Comparison of ENCODE assay signal across 20 cellular contexts in the genomic region with DNA sequence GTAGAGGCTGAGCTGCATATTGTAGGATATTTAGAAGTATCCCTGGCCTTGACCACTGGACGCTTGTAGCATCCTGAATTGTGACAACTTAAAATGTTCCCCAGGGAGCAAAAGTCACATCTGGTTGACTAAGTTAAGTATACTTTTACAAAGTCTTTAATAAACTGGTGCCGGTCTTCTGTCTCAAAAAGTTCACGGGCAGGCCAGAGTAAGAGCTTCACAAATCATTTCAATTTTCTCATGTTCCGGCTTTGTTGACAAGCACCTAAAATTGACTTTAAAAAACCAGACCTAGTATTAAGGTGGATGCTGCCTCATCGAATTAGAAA. TPM values are rescaled to one million over a fixed set of nuclear protein-coding genes. Genes with fewer than 3 reads are reported as not detected.
DNase-seq lines count a peak whose midpoint lies in the region; ATAC-seq and TF ChIP-seq lines count a peak whose summit lies in the region.
"Had no signal": no experiment of that assay in that cellular context is flagged by ENCODE, and none has a peak within 500 bp of the region (broad histone marks: within the 10 kb centered on the region; RNA-seq: fewer than 3 reads in every experiment).

No MANE protein-coding gene starts in this region.

- intact Hi-C loops in right lobe of liver (cut with DNase I) = no loop called here

- DNase-seq in HFFc6 (no peak), brain microvascular endothelial cell (no peak), right lobe of liver (no peak), thoracic aorta (ENCODE audit: low spot score) (no peak), mucosa of gallbladder (ENCODE audit: low spot score) (no peak), NCI-H510A treated with DMSO at 0.1 percent for 48 hours (lab: John Stamatoyannopoulos, UW) (no peak)
- DNase-seq in stimulated activated naive CD8-positive, alpha-beta T cell treated with anti-CD3 and anti-CD28 coated beads, Interleukin-15, amount 100 ng/mL, for 72 hours = no peak
- DNase-seq: activated B cell treated with CpG ODN at 0.5 μM for 24 hours; activated naive CD4-positive, alpha-beta T cell treated with anti-CD3 and anti-CD28 coated beads, Interleukin-2, amount 10 ng/mL, durations not matched to agents 7 days and 5 days; caudate nucleus; NCI-H1105 treated with DMSO at 0.1 percent for 48 hours; NCI-H2029; NCI-H748 treated with DMSO at 0.1 percent for 48 hours had no signal

- peak overlapping the region; percentile 22 for H3K4me3 Mint-ChIP-seq in HFFc6
- no peak overlapping the region for H3K4me3 Mint-ChIP-seq in stimulated activated naive CD8-positive, alpha-beta T cell treated with anti-CD3 and anti-CD28 coated beads, Interleukin-15, amount 100 ng/mL, for 72 hours
- H3K4me3 Mint-ChIP-seq: activated B cell treated with CpG ODN at 0.5 μM for 24 hours; activated naive CD4-positive, alpha-beta T cell treated with anti-CD3 and anti-CD28 coated beads, Interleukin-2, amount 10 ng/mL, durations not matched to agents 7 days and 5 days; activated T-helper 1 cell treated with anti-CD3 and anti-CD28 coated beads, Interleukin-12 subunit alpha, Interleukin-12 subunit beta, Interleukin-2, Interleukin-4 antibody, amounts not matched to agents 30 ng/mL and 10 ng/mL and 1 ng/mL, durations not matched to agents 14 hours and 24 hours and 36 hours; CD14-positive monocyte; neural crest cell had no signal

- H3K4me1 Mint-ChIP-seq in HFFc6 (ENCODE audit: low read depth) = peaks cover 98% of the 10 kb centered on the region
- H3K4me1 Mint-ChIP-seq in stimulated activated naive CD8-positive, alpha-beta T cell treated with anti-CD3 and anti-CD28 coated beads, Interleukin-15, amount 100 ng/mL, for 72 hours = peaks cover 25% of the 10 kb centered on the region

- H3K4me3 ChIP-seq in brain microvascular endothelial cell (ENCODE audit: low read depth, low read length) (no peak overlapping the region), right lobe of liver (no peak overlapping the region), thoracic aorta (no peak overlapping the region)
- H3K4me3 ChIP-seq: HAP-1 had no signal

- peak overlapping the region; percentile 95 for H3K27ac Mint-ChIP-seq in HFFc6
- no peak overlapping the region for H3K27ac Mint-ChIP-seq in stimulated activated naive CD8-positive, alpha-beta T cell treated with anti-CD3 and anti-CD28 coated beads, Interleukin-15, amount 100 ng/mL, for 72 hours
- H3K27ac Mint-ChIP-seq: activated B cell treated with CpG ODN at 0.5 μM for 24 hours; activated naive CD4-positive, alpha-beta T cell treated with anti-CD3 and anti-CD28 coated beads, Interleukin-2, amount 10 ng/mL, durations not matched to agents 7 days and 5 days; activated T-helper 1 cell treated with anti-CD3 and anti-CD28 coated beads, Interleukin-12 subunit alpha, Interleukin-12 subunit beta, Interleukin-2, Interleukin-4 antibody, amounts not matched to agents 30 ng/mL and 10 ng/mL and 1 ng/mL, durations not matched to agents 14 hours and 24 hours and 36 hours; CD14-positive monocyte had no signal

- peaks cover 29% of the 10 kb centered on the region for H3K36me3 Mint-ChIP-seq in HFFc6 (ENCODE audit: low read depth)
- H3K36me3 Mint-ChIP-seq: activated naive CD4-positive, alpha-beta T cell treated with anti-CD3 and anti-CD28 coated beads, Interleukin-2, amount 10 ng/mL, durations not matched to agents 7 days and 5 days had no signal

- H3K9me3 Mint-ChIP-seq in HFFc6 = no peaks in the 10 kb centered on the region
- H3K9me3 Mint-ChIP-seq in stimulated activated naive CD8-positive, alpha-beta T cell treated with anti-CD3 and anti-CD28 coated beads, Interleukin-15, amount 100 ng/mL, for 72 hours = no peaks in the 10 kb centered on the region
- H3K9me3 Mint-ChIP-seq: activated B cell treated with CpG ODN at 0.5 μM for 24 hours; activated naive CD4-positive, alpha-beta T cell treated with anti-CD3 and anti-CD28 coated beads, Interleukin-2, amount 10 ng/mL, durations not matched to agents 7 days and 5 days; activated T-helper 1 cell treated with anti-CD3 and anti-CD28 coated beads, Interleukin-12 subunit alpha, Interleukin-12 subunit beta, Interleukin-2, Interleukin-4 antibody, amounts not matched to agents 30 ng/mL and 10 ng/mL and 1 ng/mL, durations not matched to agents 14 hours and 24 hours and 36 hours; neural crest cell had no signal

- H3K27ac ChIP-seq in brain microvascular endothelial cell = peak overlapping the region; percentile 81
- H3K27ac ChIP-seq in right lobe of liver = peak overlapping the region in 2 of 3 donors; percentile 37 to 66
- peak overlapping the region; percentile 87 for H3K27ac ChIP-seq in thoracic aorta
- H3K27ac ChIP-seq: HL-60 had no signal

- in situ Hi-C loops in brain microvascular endothelial cell (cut with HindIII; ENCODE audit: low pct_ligation_motif_present, low sequenced_read_pairs) = no loop called here

- ATAC-seq in right lobe of liver (no peak), thoracic aorta (ENCODE audit: insufficient number of reproducible peaks, low FRiP score, low read depth) (no peak), HG03460 (IDR thresholded peaks at IDR 0.05; ENCODE audit: unreplicated experiment) (no peak)
- no peak for ATAC-seq in stimulated activated naive CD8-positive, alpha-beta T cell treated with anti-CD3 and anti-CD28 coated beads, Interleukin-15, amount 100 ng/mL, for 72 hours

- 58% methylated on average over 5 of the region's 5 CpGs for WGBS in right lobe of liver (ENCODE audit: insufficient coverage, low coverage, low lambda C conversion rate, missing lambda C conversion rate)

- H3K36me3 ChIP-seq in brain microvascular endothelial cell (replicated peaks) = no peaks in the 10 kb centered on the region
- no peaks in the 10 kb centered on the region for H3K36me3 ChIP-seq in right lobe of liver
- H3K36me3 ChIP-seq in thoracic aorta = no peaks in the 10 kb centered on the region
- H3K36me3 ChIP-seq: HAP-1 had no signal

- no peaks in the 10 kb centered on the region for H3K9me3 ChIP-seq in right lobe of liver
- no peaks in the 10 kb centered on the region for H3K9me3 ChIP-seq in thoracic aorta
- H3K9me3 ChIP-seq: HAP-1 had no signal

- H3K4me1 ChIP-seq in right lobe of liver = peaks cover 0 to 42% (median 15%) of the 10 kb centered on the region in 4 donors
- peaks cover 64 to 94% of the 10 kb centered on the region in 2 donors for H3K4me1 ChIP-seq in thoracic aorta (ENCODE audit: control insufficient read depth in 1 of 2, low read depth in 2 of 2)
- H3K4me1 ChIP-seq: HAP-1 had no signal

- no peak for TF ChIP-seq POLR2A in right lobe of liver (IDR thresholded peaks at IDR 0.05)

- no peak for TF ChIP-seq CTCF in HFFc6 (IDR thresholded peaks at IDR 0.05)
- no peak for TF ChIP-seq CTCF in brain microvascular endothelial cell (IDR thresholded peaks at IDR 0.05; ENCODE audit: low read depth, low read length, missing control alignments)
- TF ChIP-seq CTCF in right lobe of liver (IDR thresholded peaks at IDR 0.05) = no peak
- no peak for TF ChIP-seq CTCF in thoracic aorta (IDR thresholded peaks at IDR 0.05)

- H3K27me3 ChIP-seq in brain microvascular endothelial cell (replicated peaks) = no peaks in the 10 kb centered on the region
- H3K27me3 ChIP-seq in right lobe of liver = no peaks in the 10 kb centered on the region
- H3K27me3 ChIP-seq in thoracic aorta (replicated peaks; ENCODE audit: insufficient read depth) = no peaks in the 10 kb centered on the region

- H3K27me3 Mint-ChIP-seq in HFFc6 (ENCODE audit: insufficient read depth) = no peaks in the 10 kb centered on the region
- H3K27me3 Mint-ChIP-seq in stimulated activated naive CD8-positive, alpha-beta T cell treated with anti-CD3 and anti-CD28 coated beads, Interleukin-15, amount 100 ng/mL, for 72 hours = no peaks in the 10 kb centered on the region
- H3K27me3 Mint-ChIP-seq: activated B cell treated with CpG ODN at 0.5 μM for 24 hours; activated naive CD4-positive, alpha-beta T cell treated with anti-CD3 and anti-CD28 coated beads, Interleukin-2, amount 10 ng/mL, durations not matched to agents 7 days and 5 days had no signal

RNA-seq across cellular contexts. Expression of a gene that starts 18.3 kb away (rescaled TPM):
- 100 to 1,000 TPM in 3 of 6 experiments, 10 to 100 TPM in 3; 78.8 to 115 (median 94.6) TPM for total RNA-seq in HFFc6 (2021; fragmentation: NEBNext Ultra II Directional; extraction: Animal tissue kit (Norgen Biotek cat#: 25700))
- total RNA-seq in right lobe of liver = 10 to 100 TPM in 5 of 6 experiments, 1 to 10 TPM in 1; 9.0 to 18.4 (median 17.1) TPM
- 100 to 1,000 TPM in 1 of 2 donors, 10 to 100 TPM in 1; 68.7 to 111 TPM for total RNA-seq in thoracic aorta
- 125 TPM for total RNA-seq in mucosa of gallbladder
- total RNA-seq: mononuclear cell had no signal
